ENCODE assay signal across 1 cellular context in the genomic region with DNA sequence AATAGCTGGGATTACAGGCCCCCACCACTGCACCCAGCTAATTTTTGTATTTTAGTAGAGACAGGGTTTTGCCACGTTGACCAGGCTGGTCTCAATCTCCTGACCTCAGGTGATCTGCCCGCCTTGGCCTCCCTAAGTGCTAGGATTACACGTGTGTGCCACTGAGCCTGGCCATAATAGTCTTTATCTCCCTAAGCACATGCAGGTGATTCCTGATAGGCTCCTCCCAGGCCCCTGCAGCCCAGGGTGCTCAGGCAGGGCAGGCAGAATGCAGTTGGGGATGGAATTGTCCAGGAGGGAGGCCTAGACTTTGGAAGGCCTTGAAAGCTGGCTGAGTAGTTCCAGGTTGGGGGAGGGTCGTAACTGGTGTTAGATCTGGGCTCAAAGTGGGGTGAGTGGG.
TF ChIP-seq lines count a peak whose summit lies in the region.

No MANE protein-coding gene starts in this region.

TF ChIP-seq in WTC11, 78 proteins besides CTCF, POLR2A, EP300 and RAD21:
- TF ChIP-seq RORB (CRISPR knock-in tag; IDR thresholded peaks at IDR 0.05) (no peak), RELA (CRISPR knock-in tag; IDR thresholded peaks at IDR 0.05; ENCODE audit: borderline replicate concordance) (no peak), FOXP1 (CRISPR knock-in tag; IDR thresholded peaks at IDR 0.05; ENCODE audit: borderline replicate concordance) (no peak), NFYB (CRISPR knock-in tag; conservative IDR thresholded peaks at IDR 0.05; ENCODE audit: low read depth) (no peak), TCF7 (CRISPR knock-in tag; IDR thresholded peaks at IDR 0.05; ENCODE audit: low read depth) (no peak)
- TF ChIP-seq, protein P1, sequence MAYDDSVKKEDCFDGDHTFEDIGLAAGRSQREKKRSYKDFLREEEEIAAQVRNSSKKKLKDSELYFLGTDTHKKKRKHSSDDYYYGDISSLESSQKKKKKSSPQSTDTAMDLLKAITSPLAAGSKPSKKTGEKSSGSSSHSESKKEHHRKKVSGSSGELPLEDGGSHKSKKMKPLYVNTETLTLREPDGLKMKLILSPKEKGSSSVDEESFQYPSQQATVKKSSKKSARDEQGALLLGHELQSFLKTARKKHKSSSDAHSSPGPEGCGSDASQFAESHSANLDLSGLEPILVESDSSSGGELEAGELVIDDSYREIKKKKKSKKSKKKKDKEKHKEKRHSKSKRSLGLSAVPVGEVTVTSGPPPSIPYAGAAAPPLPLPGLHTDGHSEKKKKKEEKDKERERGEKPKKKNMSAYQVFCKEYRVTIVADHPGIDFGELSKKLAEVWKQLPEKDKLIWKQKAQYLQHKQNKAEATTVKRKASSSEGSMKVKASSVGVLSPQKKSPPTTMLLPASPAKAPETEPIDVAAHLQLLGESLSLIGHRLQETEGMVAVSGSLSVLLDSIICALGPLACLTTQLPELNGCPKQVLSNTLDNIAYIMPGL (CRISPR knock-in tag; IDR thresholded peaks at IDR 0.05) = no peak
- TF ChIP-seq, protein P2, sequence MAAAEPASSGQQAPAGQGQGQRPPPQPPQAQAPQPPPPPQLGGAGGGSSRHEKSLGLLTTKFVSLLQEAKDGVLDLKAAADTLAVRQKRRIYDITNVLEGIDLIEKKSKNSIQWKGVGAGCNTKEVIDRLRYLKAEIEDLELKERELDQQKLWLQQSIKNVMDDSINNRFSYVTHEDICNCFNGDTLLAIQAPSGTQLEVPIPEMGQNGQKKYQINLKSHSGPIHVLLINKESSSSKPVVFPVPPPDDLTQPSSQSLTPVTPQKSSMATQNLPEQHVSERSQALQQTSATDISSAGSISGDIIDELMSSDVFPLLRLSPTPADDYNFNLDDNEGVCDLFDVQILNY (CRISPR knock-in tag; IDR thresholded peaks at IDR 0.05) = no peak
